9 cellular contexts compared by ENCODE assay signal in genomic region chr1:1213919-1214599, GRCh38. TPM values are rescaled to one million over a fixed set of nuclear protein-coding genes. Genes with fewer than 3 reads are reported as not detected.
DNase-seq lines count a peak whose midpoint lies in the region; ATAC-seq and TF ChIP-seq lines count a peak whose summit lies in the region.
"Had no signal": no experiment of that assay in that cellular context is flagged by ENCODE, and none has a peak within 500 bp of the region (broad histone marks: within the 10 kb centered on the region; RNA-seq: fewer than 3 reads in every experiment).

TSS of gene TNFRSF4 (minus strand) at chr1:1214153. CDS start at chr1:1214127, 26 bp downstream.

- H3K9me3 ChIP-seq in mucosa of descending colon (no peaks in the 10 kb centered on the region), tibial nerve (no peaks in the 10 kb centered on the region)

- H3K27me3 ChIP-seq in tibial nerve: peaks cover 0 to 14% of the 10 kb centered on the region in 2 donors

- TF ChIP-seq CTCF in mucosa of descending colon (IDR thresholded peaks at IDR 0.05) (no peak), tibial nerve (IDR thresholded peaks at IDR 0.05) (no peak)

- no peak within 1 kb of the TSS for H3K27ac ChIP-seq in tibial nerve
- H3K27ac ChIP-seq: parathyroid adenoma had no signal

- DNase-seq in stimulated activated CD4-positive, alpha-beta T cell treated with anti-CD3 and anti-CD28 coated beads, Interleukin-12 subunit alpha, Interleukin-12 subunit beta, amount 100 ng/mL, for 4 hours: peak; percentile 63
- DNase-seq in stimulated activated CD4-positive, alpha-beta T cell treated with anti-CD3 and anti-CD28 coated beads, Interleukin-1b, Interleukin-23, amount 100 ng/mL, for 48 hours: no peak
- peak; percentile 50 for DNase-seq in activated naive CD4-positive, alpha-beta T cell treated with anti-CD3 and anti-CD28 coated beads, Interleukin-2, amount 50 U/mL, for 16 hours
- DNase-seq in mucosa of descending colon: peak in 1 of 3 donors; percentile 38
- no peak for DNase-seq in foreskin melanocyte
- DNase-seq in cortex of kidney (lab: John Stamatoyannopoulos, UW): no peak
- DNase-seq in tibial nerve (ENCODE audit: low spot score in 2 of 2): no peak

- ATAC-seq in mucosa of descending colon: peak; percentile 2
- ATAC-seq in HG02840 (IDR thresholded peaks at IDR 0.05; ENCODE audit: low FRiP score, unreplicated experiment): no peak

- peaks cover 12% of the 10 kb centered on the region for H3K4me1 ChIP-seq in mucosa of descending colon (ENCODE audit: low read depth)
- H3K4me1 ChIP-seq in tibial nerve: peaks cover 0 to 25% (median 13%) of the 10 kb centered on the region in 4 donors
- H3K4me1 ChIP-seq: parathyroid adenoma had no signal

- no peak for TF ChIP-seq EP300 in tibial nerve (IDR thresholded peaks at IDR 0.05)

- intact Hi-C loops in mucosa of descending colon (cut with DNase I, micrococcal nuclease): no loop called here

- H3K36me3 ChIP-seq in mucosa of descending colon (ENCODE audit: low read depth) (peaks cover 7% of the 10 kb centered on the region), tibial nerve (peaks cover 0 to 45% (median 0%) of the 10 kb centered on the region in 3 donors)

- 61 to 65% methylated on average over 20 to 24 of the region's 28 CpGs for WGBS in tibial nerve, 2 donors

- H3K4me3 ChIP-seq in mucosa of descending colon (no peak within 1 kb of the TSS), tibial nerve (peak within 1 kb of the TSS in 2 of 4 donors; percentile 32 to 35)

- TF ChIP-seq POLR2A in tibial nerve (IDR thresholded peaks at IDR 0.05): no peak

RNA-seq across cellular contexts. Expression of gene TNFRSF4, which starts in this region (rescaled TPM):
- total RNA-seq in mucosa of descending colon (1 to 10 TPM in 1 of 3 donors, under 1 TPM in 2; 0.69 to 1.2 (median 0.80) TPM), tibial nerve (1 to 10 TPM in 2 of 4 donors, under 1 TPM in 2; 0.39 to 3.7 (median 0.97) TPM)

Comparison
In these comparisons a context has a peak if more than half of its experiments do, and no peak if none do; other contexts are left out.
1. DNase-seq: peak in stimulated activated CD4-positive, alpha-beta T cell treated with anti-CD3 and anti-CD28 coated beads, Interleukin-12 subunit alpha, Interleukin-12 subunit beta, amount 100 ng/mL, for 4 hours (single experiment) and activated naive CD4-positive, alpha-beta T cell treated with anti-CD3 and anti-CD28 coated beads, Interleukin-2, amount 50 U/mL, for 16 hours (single experiment); none in stimulated activated CD4-positive, alpha-beta T cell treated with anti-CD3 and anti-CD28 coated beads, Interleukin-1b, Interleukin-23, amount 100 ng/mL, for 48 hours (single experiment), foreskin melanocyte (single experiment), cortex of kidney (single experiment) and tibial nerve (0 of 2).